32 cellular contexts compared by ENCODE assay signal in the genomic region with DNA sequence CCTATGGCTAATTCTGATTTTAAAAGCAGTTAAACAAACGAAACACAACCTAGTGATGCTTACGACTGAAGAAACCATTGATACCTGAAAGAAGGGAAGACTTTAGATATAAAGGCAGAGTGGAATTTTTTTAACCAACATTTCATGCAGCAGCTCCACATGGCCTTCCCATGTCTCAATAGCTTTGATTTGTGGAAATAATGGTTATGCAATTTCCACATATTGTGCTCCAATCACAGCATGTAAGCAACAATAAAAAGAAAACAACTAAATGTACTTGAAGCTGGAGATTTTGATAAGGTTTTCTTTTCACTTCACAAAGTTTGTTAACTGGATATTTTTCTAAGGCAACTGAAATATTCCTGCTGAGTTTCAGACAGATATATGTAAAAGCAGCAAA.
DNase-seq lines count a peak whose midpoint lies in the region; ATAC-seq and TF ChIP-seq lines count a peak whose summit lies in the region.
"Had no signal": no experiment of that assay in that cellular context is flagged by ENCODE, and none has a peak within 500 bp of the region (broad histone marks: within the 10 kb centered on the region; RNA-seq: fewer than 3 reads in every experiment).

No MANE protein-coding gene starts in this region.

- TF ChIP-seq CTCF in natural killer cell (IDR thresholded peaks at IDR 0.05) (no peak), activated B cell treated with CpG ODN at 0.5 μM for 24 hours (IDR thresholded peaks at IDR 0.05) (no peak), fibroblast of the aortic adventitia (IDR thresholded peaks at IDR 0.05; ENCODE audit: insufficient read depth, low read length) (no peak), ascending aorta (IDR thresholded peaks at IDR 0.05) (no peak)

- H3K4me1 ChIP-seq in ascending aorta, result peaks cover 0 to 10% of the 10 kb centered on the region in 2 donors

- peak overlapping the region; percentile 20 to 73 for H3K27ac Mint-ChIP-seq in natural killer cell treated with Interleukin-12 subunit alpha and Interleukin-12 subunit beta and Interleukin-15 and Interleukin-18, amount 100 ng/mL, for 72 hours
- H3K27ac Mint-ChIP-seq in natural killer cell (no peak overlapping the region), activated B cell treated with CpG ODN at 0.5 μM for 24 hours (peak overlapping the region; percentile 50)
- H3K27ac Mint-ChIP-seq: brain had no signal

- no peak for ATAC-seq in natural killer cell treated with Interleukin-12 subunit alpha and Interleukin-12 subunit beta and Interleukin-15 and Interleukin-18, amount 100 ng/mL, for 72 hours
- no peak for ATAC-seq in natural killer cell
- ATAC-seq in activated B cell treated with CpG ODN at 0.5 μM for 24 hours (ENCODE audit: low read depth), result no peak
- no peak for ATAC-seq in GM21786 (IDR thresholded peaks at IDR 0.05; ENCODE audit: unreplicated experiment)

- no peaks in the 10 kb centered on the region for H3K9me3 ChIP-seq in ascending aorta
- H3K9me3 ChIP-seq: adrenal gland, esophagus squamous epithelium, mucosa of descending colon, pancreas, SJSA1 had no signal

- H3K36me3 Mint-ChIP-seq in natural killer cell treated with Interleukin-12 subunit alpha and Interleukin-12 subunit beta and Interleukin-15 and Interleukin-18, amount 100 ng/mL, for 72 hours, result peaks cover 5% of the 10 kb centered on the region
- H3K36me3 Mint-ChIP-seq in natural killer cell (no peaks in the 10 kb centered on the region), activated B cell treated with CpG ODN at 0.5 μM for 24 hours (ENCODE audit: low read depth) (no peaks in the 10 kb centered on the region)
- H3K36me3 Mint-ChIP-seq: brain had no signal

- H3K4me3 ChIP-seq in fibroblast of the aortic adventitia (ENCODE audit: low read depth, low read length) (no peak overlapping the region), ascending aorta (no peak overlapping the region)
- H3K4me3 ChIP-seq: adrenal gland, BLaER1, esophagus squamous epithelium, lung, mucosa of descending colon, pancreas, SJSA1, skin epidermis had no signal

- no peaks in the 10 kb centered on the region for H3K9me3 Mint-ChIP-seq in natural killer cell treated with Interleukin-12 subunit alpha and Interleukin-12 subunit beta and Interleukin-15 and Interleukin-18, amount 100 ng/mL, for 72 hours
- H3K9me3 Mint-ChIP-seq in natural killer cell, result no peaks in the 10 kb centered on the region
- H3K9me3 Mint-ChIP-seq in activated B cell treated with CpG ODN at 0.5 μM for 24 hours, result no peaks in the 10 kb centered on the region

- POLR2A ChIA-PET in activated B cell treated with CpG ODN at 0.5 μM for 24 hours (lab: Charles Lee), result interaction anchor here (0.8 to 2.3 kb wide), 7 partner anchors 14 to 87 kb away, joined by 3 to 11 read pairs (median 3); a partner anchor contains a TSS

- H3K4me1 Mint-ChIP-seq in natural killer cell treated with Interleukin-12 subunit alpha and Interleukin-12 subunit beta and Interleukin-15 and Interleukin-18, amount 100 ng/mL, for 72 hours (ENCODE audit: low read depth in 2 of 2), result peaks cover 26 to 36% of the 10 kb centered on the region in 2 donors
- peaks cover 10 to 15% of the 10 kb centered on the region in 2 donors for H3K4me1 Mint-ChIP-seq in natural killer cell
- peaks cover 46% of the 10 kb centered on the region for H3K4me1 Mint-ChIP-seq in activated B cell treated with CpG ODN at 0.5 μM for 24 hours
- H3K4me1 Mint-ChIP-seq: neural crest cell had no signal

- no peaks in the 10 kb centered on the region for H3K27me3 Mint-ChIP-seq in natural killer cell treated with Interleukin-12 subunit alpha and Interleukin-12 subunit beta and Interleukin-15 and Interleukin-18, amount 100 ng/mL, for 72 hours
- H3K27me3 Mint-ChIP-seq in natural killer cell (ENCODE audit: low read depth in 2 of 2), result no peaks in the 10 kb centered on the region
- no peaks in the 10 kb centered on the region for H3K27me3 Mint-ChIP-seq in activated B cell treated with CpG ODN at 0.5 μM for 24 hours
- H3K27me3 Mint-ChIP-seq: brain had no signal

- H3K4me3 Mint-ChIP-seq in natural killer cell treated with Interleukin-12 subunit alpha and Interleukin-12 subunit beta and Interleukin-15 and Interleukin-18, amount 100 ng/mL, for 72 hours, result no peak overlapping the region
- H3K4me3 Mint-ChIP-seq in natural killer cell (no peak overlapping the region), activated B cell treated with CpG ODN at 0.5 μM for 24 hours (no peak overlapping the region)
- H3K4me3 Mint-ChIP-seq: brain, neural crest cell had no signal

- intact Hi-C loops in natural killer cell (cut with micrococcal nuclease) (no loop called here), activated B cell treated with CpG ODN at 0.5 μM for 24 hours (cut with micrococcal nuclease) (loop anchor here (5.0 to 10.0 kb wide), 2 partner anchors 43 to 240 kb away; no protein-coding TSS in a partner anchor), ascending aorta (cut with DNase I) (loop anchor here (5.0 kb wide), 2 partner anchors 43 to 492 kb away; a partner anchor contains a TSS)

- no peak for DNase-seq in natural killer cell treated with Interleukin-12 subunit alpha and Interleukin-12 subunit beta and Interleukin-15 and Interleukin-18, amount 100 ng/mL, for 72 hours (ENCODE audit: low spot score)
- DNase-seq in natural killer cell, result no peak
- DNase-seq in activated B cell treated with CpG ODN at 0.5 μM for 24 hours, result no peak
- peak; percentile 54 for DNase-seq in fibroblast of the aortic adventitia (ENCODE audit: low read depth)
- no peak for DNase-seq in ascending aorta (ENCODE audit: low spot score in 2 of 2)
- no peak for DNase-seq in DMS53 (lab: John Stamatoyannopoulos, UW)
- DNase-seq: ACHN; activated CD4-positive, alpha-beta T cell treated with anti-CD3 and anti-CD28 coated beads for 4 hours; activated CD8-positive, alpha-beta memory T cell treated with anti-CD3 and anti-CD28 coated beads for 24 hours; activated effector memory CD4-positive, alpha-beta T cell treated with anti-CD3 and anti-CD28 coated beads, Interleukin-2, amount 50 U/mL, for 16 hours; activated T-cell treated with anti-CD3 and anti-CD28 coated beads for 4 hours; adrenal gland; cerebellar nuclear complex; esophagus squamous epithelium; H7; hypothalamus; mucosa of descending colon; NCI-H1930; NCI-H510A treated with DMSO at 0.1 percent for 48 hours; pancreas; retina; stimulated activated naive CD4-positive, alpha-beta T cell; T-helper 9 cell had no signal

- H3K36me3 ChIP-seq in ascending aorta, result no peaks in the 10 kb centered on the region
- H3K36me3 ChIP-seq: adrenal gland, BLaER1, esophagus squamous epithelium, pancreas, SJSA1 had no signal

- H3K27me3 ChIP-seq in ascending aorta, result no peaks in the 10 kb centered on the region
- H3K27me3 ChIP-seq: adrenal gland, BLaER1, esophagus squamous epithelium, pancreas, SJSA1 had no signal

- CTCF ChIA-PET in activated B cell treated with CpG ODN at 0.5 μM for 24 hours (lab: Charles Lee), result interaction anchor here (0.6 to 7.6 kb wide), 9 partner anchors 10 to 726 kb away, joined by 3 to 221 read pairs (median 6); a partner anchor contains a TSS

- H3K27ac ChIP-seq in ascending aorta, result no peak overlapping the region
- H3K27ac ChIP-seq: BLaER1, esophagus squamous epithelium, HL-60, KMS-11, pancreas, SJSA1 had no signal

Comparison
In these comparisons a context has a peak if more than half of its experiments do, and no peak if none do; other contexts are left out.
1. H3K27ac Mint-ChIP-seq: peak in natural killer cell treated with Interleukin-12 subunit alpha and Interleukin-12 subunit beta and Interleukin-15 and Interleukin-18, amount 100 ng/mL, for 72 hours (2 of 2) and activated B cell treated with CpG ODN at 0.5 μM for 24 hours (single experiment); none in natural killer cell (0 of 2).